Comparison of ENCODE assay signal across 8 cellular contexts in the genomic region with DNA sequence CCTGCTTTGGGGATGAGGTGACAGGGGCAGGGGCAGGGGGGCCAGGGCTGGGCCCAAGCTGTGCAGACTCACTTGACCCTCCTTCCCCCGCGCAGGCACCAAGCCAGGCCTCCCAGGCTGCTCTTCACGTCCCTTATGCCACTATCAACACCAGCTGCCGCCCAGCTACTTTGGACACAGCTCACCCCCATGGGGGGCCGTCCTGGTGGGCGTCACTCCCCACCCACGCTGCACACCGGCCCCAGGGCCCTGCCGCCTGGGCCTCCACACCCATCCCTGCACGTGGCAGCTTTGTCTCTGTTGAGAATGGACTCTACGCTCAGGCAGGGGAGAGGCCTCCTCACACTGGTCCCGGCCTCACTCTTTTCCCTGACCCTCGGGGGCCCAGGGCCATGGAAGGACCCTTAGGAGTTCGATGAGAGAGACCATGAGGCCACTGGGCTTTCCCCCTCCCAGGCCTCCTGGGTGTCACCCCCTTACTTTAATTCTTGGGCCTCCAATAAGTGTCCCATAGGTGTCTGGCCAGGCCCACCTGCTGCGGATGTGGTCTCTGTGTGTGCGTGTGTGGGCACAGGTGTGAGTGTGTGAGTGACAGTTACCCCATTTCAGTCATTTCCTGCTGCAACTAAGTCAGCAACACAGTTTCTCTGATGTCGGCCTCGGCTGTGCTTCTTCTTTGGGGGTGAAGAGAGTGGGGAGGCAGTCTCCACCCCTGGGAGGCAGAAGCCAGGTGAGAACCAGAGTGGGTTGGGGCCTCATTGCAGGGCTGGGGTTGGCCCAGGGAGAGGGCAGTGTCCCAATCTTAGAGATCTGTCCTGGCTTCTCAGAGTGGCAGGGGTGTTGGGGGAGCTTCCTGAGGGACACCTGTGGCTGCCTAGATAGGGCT. TPM values are rescaled to one million over a fixed set of nuclear protein-coding genes. Genes with fewer than 3 reads are reported as not detected.
DNase-seq lines count a peak whose midpoint lies in the region; ATAC-seq, FAIRE-seq and TF ChIP-seq lines count a peak whose summit lies in the region.

No MANE protein-coding gene starts in this region.

- no peak overlapping the region for H4K8ac ChIP-seq in trophoblast cell (ENCODE audit: low read depth, low read length)

- H3K27ac ChIP-seq in trophoblast cell (ENCODE audit: low read depth, low read length) (no peak overlapping the region), right atrium auricular region (no peak overlapping the region)

- no peak overlapping the region for H4K91ac ChIP-seq in trophoblast cell (ENCODE audit: low read depth, low read length)

- H2BK120ac ChIP-seq in trophoblast cell (ENCODE audit: insufficient read depth, low read length, poor library complexity) = no peak overlapping the region

- TF ChIP-seq CTCF in right atrium auricular region (IDR thresholded peaks at IDR 0.05) = no peak

- H3K79me2 ChIP-seq in trophoblast cell (ENCODE audit: control insufficient read depth, insufficient read depth, low read length, poor library complexity) = no peaks in the 10 kb centered on the region

- H3K9ac ChIP-seq in trophoblast cell (ENCODE audit: low read length) = no peak overlapping the region

- H3K4me2 ChIP-seq in trophoblast cell (ENCODE audit: low read length) = no peak overlapping the region

- no peak overlapping the region for H2BK12ac ChIP-seq in trophoblast cell (ENCODE audit: low read length)

- H3K4me1 ChIP-seq in trophoblast cell (ENCODE audit: control insufficient read depth in 1 of 2, insufficient read depth in 2 of 2, low read length in 2 of 2) = no peaks in the 10 kb centered on the region
- peaks cover 0 to under 1% of the 10 kb centered on the region in 2 donors for H3K4me1 ChIP-seq in right atrium auricular region

- no peak for FAIRE-seq in HTR-8/SVneo (lab: Jason Lieb, UNC)

- no peak overlapping the region for H3K18ac ChIP-seq in trophoblast cell (ENCODE audit: low read length)

- H2AK5ac ChIP-seq in trophoblast cell (ENCODE audit: low read length) = no peak overlapping the region

- H3K4me3 ChIP-seq in trophoblast cell (ENCODE audit: low read depth, low read length) (no peak overlapping the region), right atrium auricular region (no peak overlapping the region)

- no peaks in the 10 kb centered on the region for H3K79me1 ChIP-seq in trophoblast cell (ENCODE audit: low read length)

- H3K9me3 ChIP-seq in trophoblast cell (ENCODE audit: insufficient read depth, low read depth, low read length) (no peaks in the 10 kb centered on the region), right atrium auricular region (no peaks in the 10 kb centered on the region)

- H3K4ac ChIP-seq in trophoblast cell (ENCODE audit: low read depth, low read length) = no peak overlapping the region

- no peak overlapping the region for H2AFZ ChIP-seq in trophoblast cell (ENCODE audit: insufficient read depth, low read length, poor library complexity)

- H3K27me3 ChIP-seq in trophoblast cell (ENCODE audit: insufficient read depth, low read length) (no peaks in the 10 kb centered on the region), right atrium auricular region (no peaks in the 10 kb centered on the region)

- WGBS in trophoblast cell (ENCODE audit: extremely low coverage, insufficient coverage, insufficient read length) = no CpG with 5 or more reads among the region's 18 CpGs

- ATAC-seq in GM18868 (IDR thresholded peaks at IDR 0.05; ENCODE audit: unreplicated experiment) (peak; percentile 51), HG03108 (IDR thresholded peaks at IDR 0.05; ENCODE audit: unreplicated experiment) (peak; percentile 59)

- peak overlapping the region; percentile 37 for H4K12ac ChIP-seq in trophoblast cell (ENCODE audit: low read depth, low read length)

- no peak overlapping the region for H3K23ac ChIP-seq in trophoblast cell (ENCODE audit: low read length)

- H3K36me3 ChIP-seq in trophoblast cell (ENCODE audit: control insufficient read depth in 1 of 2, insufficient read depth in 2 of 2, low read length in 2 of 2) (peaks cover 12 to 15% of the 10 kb centered on the region in 2 experiments), right atrium auricular region (no peaks in the 10 kb centered on the region)

- DNase-seq in activated CD8-positive, alpha-beta memory T cell treated with anti-CD3 and anti-CD28 coated beads, Interleukin-2, amount 50 U/mL, for 1 hour (ENCODE audit: extremely low read depth) = peak; percentile 69
- DNase-seq in trophoblast cell = no peak
- DNase-seq in GM03348 (ENCODE audit: low spot score) = no peak
- DNase-seq in HTR-8/SVneo (ENCODE audit: insufficient read length, low spot score) = no peak
- no peak for DNase-seq in right atrium auricular region (ENCODE audit: low spot score)
- DNase-seq in NCI-H146 treated with DMSO at 0.1 percent for 48 hours (lab: John Stamatoyannopoulos, UW; ENCODE audit: unreplicated experiment) = no peak

- no peak overlapping the region for H3K14ac ChIP-seq in trophoblast cell (ENCODE audit: low read length)

- H2BK5ac ChIP-seq in trophoblast cell (ENCODE audit: low read depth, low read length, poor library complexity) = no peak overlapping the region

RNA-seq across cellular contexts. Expression of gene PVRIG, which starts 1.3 kb away (rescaled TPM):
- polyA plus RNA-seq in trophoblast cell (2013) = not detected in 2 replicates
- under 1 TPM in 1 of 2 donors, not detected in 1; 0.43 TPM for total RNA-seq in right atrium auricular region

RNA-seq across cellular contexts. Expression of gene STAG3, which starts 43.4 kb away (rescaled TPM):
- 0.15 and 0.19 TPM in 2 replicates for polyA plus RNA-seq in trophoblast cell (2013)
- total RNA-seq in right atrium auricular region = not detected

RNA-seq across cellular contexts. Expression of gene GPC2, which starts 43.9 kb away (rescaled TPM):
- 2.9 TPM in 2 replicates for polyA plus RNA-seq in trophoblast cell (2013)
- total RNA-seq in right atrium auricular region = under 1 TPM in 1 of 2 donors, not detected in 1; 0.12 TPM

RNA-seq across cellular contexts. Expression of gene GAL3ST4, which starts 52.7 kb away (rescaled TPM):
- 0.37 and 0.42 TPM in 2 replicates for polyA plus RNA-seq in trophoblast cell (2013)
- total RNA-seq in right atrium auricular region = 1 to 10 TPM; 1.3 to 2.4 TPM
